Comparison of ENCODE assay signal across 20 cellular contexts in genomic region chr5:95390812-95391492, GRCh38. TPM values are rescaled to one million over a fixed set of nuclear protein-coding genes. Genes with fewer than 3 reads are reported as not detected.
DNase-seq lines count a peak whose midpoint lies in the region; ATAC-seq and TF ChIP-seq lines count a peak whose summit lies in the region.
"Had no signal": no experiment of that assay in that cellular context is flagged by ENCODE, and none has a peak within 500 bp of the region (broad histone marks: within the 10 kb centered on the region; RNA-seq: fewer than 3 reads in every experiment).

Gene FAM81B (plus strand): TSS chr5:95391366. CDS start chr5:95391390, 24 bp downstream.

- BruUV-seq in Calu3 (replicated peaks; lab: Mats Ljungman, UMichigan), result no TSS peak

- no peaks in the 10 kb centered on the region for H3K27me3 Mint-ChIP-seq in Calu3 (ENCODE audit: unreplicated experiment)
- peaks cover 2% of the 10 kb centered on the region for H3K27me3 Mint-ChIP-seq in neural crest cell (ENCODE audit: low read depth)

- no peak for ATAC-seq in HG03521 (IDR thresholded peaks at IDR 0.05; ENCODE audit: unreplicated experiment)

- H3K27ac Mint-ChIP-seq in Calu3 (ENCODE audit: unreplicated experiment), result peak within 1 kb of the TSS; percentile 36
- peak within 1 kb of the TSS; percentile 89 for H3K27ac Mint-ChIP-seq in neural crest cell (ENCODE audit: unreplicated experiment)
- H3K27ac Mint-ChIP-seq: activated naive CD8-positive, alpha-beta T cell treated with anti-CD3 and anti-CD28 coated beads for 36 hours; activated T-cell treated with anti-CD3 and anti-CD28 coated beads, Interleukin-2, amount 50 U/mL, for 24 hours had no signal

- peaks cover 7% of the 10 kb centered on the region for H3K4me1 Mint-ChIP-seq in Calu3 (ENCODE audit: low read depth, unreplicated experiment)
- H3K4me1 Mint-ChIP-seq in neural crest cell, result peaks cover 10% of the 10 kb centered on the region
- H3K4me1 Mint-ChIP-seq: activated naive CD8-positive, alpha-beta T cell treated with anti-CD3 and anti-CD28 coated beads for 36 hours had no signal

- no peak for TF ChIP-seq CTCF in Calu3 (IDR thresholded peaks at IDR 0.05; ENCODE audit: unreplicated experiment)
- no peak for TF ChIP-seq CTCF in neural crest cell (conservative IDR thresholded peaks at IDR 0.05)

- H3K4me3 Mint-ChIP-seq in Calu3 (ENCODE audit: low read depth, unreplicated experiment) (no peak within 1 kb of the TSS), neural crest cell (no peak within 1 kb of the TSS)
- H3K4me3 Mint-ChIP-seq: activated naive CD8-positive, alpha-beta T cell treated with anti-CD3 and anti-CD28 coated beads for 36 hours; activated T-cell treated with anti-CD3 and anti-CD28 coated beads, Interleukin-2, amount 50 U/mL, for 24 hours had no signal

- no peak for DNase-seq in Calu3
- peak; percentile 18 for DNase-seq in HCEC 1CT
- DNase-seq in astrocyte of the hippocampus (ENCODE audit: low read depth, low spot score), result peak; percentile 16
- DNase-seq in neural crest cell (ENCODE audit: low read depth, low spot score), result no peak
- no peak for DNase-seq in NCI-H446 (lab: John Stamatoyannopoulos, UW)
- no peak for DNase-seq in NCI-H526 treated with DMSO at 0.1 percent for 48 hours (lab: John Stamatoyannopoulos, UW)
- no peak for DNase-seq in NCI-H1092 treated with DMSO at 0.1 percent for 48 hours (lab: John Stamatoyannopoulos, UW)
- DNase-seq: activated naive CD8-positive, alpha-beta T cell treated with anti-CD3 and anti-CD28 coated beads for 36 hours; activated T-cell treated with anti-CD3 and anti-CD28 coated beads, Interleukin-2, amount 50 U/mL, for 24 hours; caudate nucleus; effector memory CD4-positive, alpha-beta T cell; NCI-H1436; NCI-H345; small intestine; stimulated activated naive CD4-positive, alpha-beta T cell; T1000; uterus had no signal

- H3K9me3 Mint-ChIP-seq in Calu3 (ENCODE audit: low read depth, unreplicated experiment) (peaks cover 3% of the 10 kb centered on the region), neural crest cell (peaks cover 6% of the 10 kb centered on the region)
- H3K9me3 Mint-ChIP-seq: activated T-cell treated with anti-CD3 and anti-CD28 coated beads, Interleukin-2, amount 50 U/mL, for 24 hours had no signal

- CTCF ChIA-PET in Calu3 (lab: Charles Lee), result no interaction called here

- intact Hi-C loops in Calu3 (cut with micrococcal nuclease; ENCODE audit: unreplicated experiment), result no loop called here

- H3K36me3 Mint-ChIP-seq in Calu3 (ENCODE audit: insufficient read depth, unreplicated experiment) (no peaks in the 10 kb centered on the region), neural crest cell (ENCODE audit: low read depth) (no peaks in the 10 kb centered on the region)
- H3K36me3 Mint-ChIP-seq: activated naive CD8-positive, alpha-beta T cell treated with anti-CD3 and anti-CD28 coated beads for 36 hours had no signal

RNA-seq across cellular contexts. Expression of gene FAM81B, which starts in this region (rescaled TPM):
- total RNA-seq in Calu3 (2022) (not detected in 2 replicates), neural crest cell (not detected in 2 replicates)
- total RNA-seq: activated naive CD8-positive, alpha-beta T cell treated with anti-CD3 and anti-CD28 coated beads for 36 hours; fibroblast of villous mesenchyme; liver had no signal

Comparison
In these comparisons a context has a peak if more than half of its experiments do, and no peak if none do; other contexts are left out.
1. DNase-seq: peak in HCEC 1CT (single experiment) and astrocyte of the hippocampus (single experiment); none in Calu3 (single experiment), neural crest cell (single experiment), NCI-H446 (0 of 2), NCI-H526 treated with DMSO at 0.1 percent for 48 hours (single experiment) and NCI-H1092 treated with DMSO at 0.1 percent for 48 hours (single experiment).